Comparison of ENCODE assay signal across 1 cellular context in the genomic region with DNA sequence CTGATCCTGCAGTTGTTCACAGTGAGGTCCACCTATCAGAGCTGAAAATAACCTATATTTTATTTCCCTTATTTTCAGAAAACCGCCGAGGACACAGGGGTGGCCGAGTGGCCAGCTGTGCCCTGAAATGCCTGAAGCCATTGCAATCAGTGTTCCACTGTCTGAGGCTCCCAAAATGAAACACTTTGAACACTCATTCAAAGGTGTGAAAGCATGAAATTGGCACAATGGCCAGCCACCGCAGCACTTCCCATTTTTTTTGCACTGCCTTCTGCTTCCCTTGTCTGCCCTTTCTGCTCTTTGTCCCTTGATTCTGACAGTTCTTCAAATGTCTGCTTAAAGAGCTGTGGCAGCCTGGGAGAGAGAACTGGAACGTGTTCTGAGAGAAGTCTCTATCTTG.
TF ChIP-seq lines count a peak whose summit lies in the region.

No MANE protein-coding gene starts in this region.

TF ChIP-seq in H1, 55 proteins besides CTCF, POLR2A, EP300 and RAD21:
- TF ChIP-seq, protein P1, sequence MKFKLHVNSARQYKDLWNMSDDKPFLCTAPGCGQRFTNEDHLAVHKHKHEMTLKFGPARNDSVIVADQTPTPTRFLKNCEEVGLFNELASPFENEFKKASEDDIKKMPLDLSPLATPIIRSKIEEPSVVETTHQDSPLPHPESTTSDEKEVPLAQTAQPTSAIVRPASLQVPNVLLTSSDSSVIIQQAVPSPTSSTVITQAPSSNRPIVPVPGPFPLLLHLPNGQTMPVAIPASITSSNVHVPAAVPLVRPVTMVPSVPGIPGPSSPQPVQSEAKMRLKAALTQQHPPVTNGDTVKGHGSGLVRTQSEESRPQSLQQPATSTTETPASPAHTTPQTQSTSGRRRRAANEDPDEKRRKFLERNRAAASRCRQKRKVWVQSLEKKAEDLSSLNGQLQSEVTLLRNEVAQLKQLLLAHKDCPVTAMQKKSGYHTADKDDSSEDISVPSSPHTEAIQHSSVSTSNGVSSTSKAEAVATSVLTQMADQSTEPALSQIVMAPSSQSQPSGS (IDR thresholded peaks at IDR 0.05; ENCODE audit: low read length), result no peak
- no peak for TF ChIP-seq BCL11A (IDR thresholded peaks at IDR 0.05; ENCODE audit: low read depth in 2 of 2, low read length in 2 of 2)
- no peak for TF ChIP-seq SRF (IDR thresholded peaks at IDR 0.05; ENCODE audit: low read depth, low read length)
- TF ChIP-seq SIX5 (IDR thresholded peaks at IDR 0.05; ENCODE audit: low read depth, low read length), result no peak
- TF ChIP-seq MAFK (IDR thresholded peaks at IDR 0.05; ENCODE audit: low read depth, low read length), result no peak
- no peak for TF ChIP-seq EZH2 (IDR thresholded peaks at IDR 0.05; ENCODE audit: low read depth, low read length, severe bottlenecking)
- TF ChIP-seq KDM5A (IDR thresholded peaks at IDR 0.05; ENCODE audit: low read length), result no peak
- TF ChIP-seq SIN3A (conservative IDR thresholded peaks at IDR 0.05 in 1 of 2, IDR thresholded peaks at IDR 0.05 in 1 of 2; ENCODE audit: low read depth in 1 of 2, low read length in 2 of 2), result no peak
- TF ChIP-seq, protein P2, sequence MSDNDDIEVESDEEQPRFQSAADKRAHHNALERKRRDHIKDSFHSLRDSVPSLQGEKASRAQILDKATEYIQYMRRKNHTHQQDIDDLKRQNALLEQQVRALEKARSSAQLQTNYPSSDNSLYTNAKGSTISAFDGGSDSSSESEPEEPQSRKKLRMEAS (IDR thresholded peaks at IDR 0.05), result no peak
- no peak for TF ChIP-seq TBP (IDR thresholded peaks at IDR 0.05; ENCODE audit: low read depth, low read length)
- TF ChIP-seq RNF2 (IDR thresholded peaks at IDR 0.05; ENCODE audit: borderline replicate concordance, low read depth, low read length, missing control alignments, poor library complexity, severe bottlenecking), result no peak
- no peak for TF ChIP-seq CEBPB (IDR thresholded peaks at IDR 0.05; ENCODE audit: low read depth, low read length)
- TF ChIP-seq, protein P3, sequence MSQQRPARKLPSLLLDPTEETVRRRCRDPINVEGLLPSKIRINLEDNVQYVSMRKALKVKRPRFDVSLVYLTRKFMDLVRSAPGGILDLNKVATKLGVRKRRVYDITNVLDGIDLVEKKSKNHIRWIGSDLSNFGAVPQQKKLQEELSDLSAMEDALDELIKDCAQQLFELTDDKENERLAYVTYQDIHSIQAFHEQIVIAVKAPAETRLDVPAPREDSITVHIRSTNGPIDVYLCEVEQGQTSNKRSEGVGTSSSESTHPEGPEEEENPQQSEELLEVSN (IDR thresholded peaks at IDR 0.05), result no peak
- no peak for TF ChIP-seq FOSL1 (IDR thresholded peaks at IDR 0.05; ENCODE audit: insufficient read depth, low read depth, low read length)
- TF ChIP-seq SUZ12 (IDR thresholded peaks at IDR 0.05; ENCODE audit: low read length), result no peak
- TF ChIP-seq JUN (IDR thresholded peaks at IDR 0.05; ENCODE audit: low read depth, low read length), result no peak
- no peak for TF ChIP-seq CHD2 (IDR thresholded peaks at IDR 0.05; ENCODE audit: low read length)
TF ChIP-seq in H1: peak in this region for 0.
